Comparison of ENCODE assay signal across 8 cellular contexts in the genomic region with DNA sequence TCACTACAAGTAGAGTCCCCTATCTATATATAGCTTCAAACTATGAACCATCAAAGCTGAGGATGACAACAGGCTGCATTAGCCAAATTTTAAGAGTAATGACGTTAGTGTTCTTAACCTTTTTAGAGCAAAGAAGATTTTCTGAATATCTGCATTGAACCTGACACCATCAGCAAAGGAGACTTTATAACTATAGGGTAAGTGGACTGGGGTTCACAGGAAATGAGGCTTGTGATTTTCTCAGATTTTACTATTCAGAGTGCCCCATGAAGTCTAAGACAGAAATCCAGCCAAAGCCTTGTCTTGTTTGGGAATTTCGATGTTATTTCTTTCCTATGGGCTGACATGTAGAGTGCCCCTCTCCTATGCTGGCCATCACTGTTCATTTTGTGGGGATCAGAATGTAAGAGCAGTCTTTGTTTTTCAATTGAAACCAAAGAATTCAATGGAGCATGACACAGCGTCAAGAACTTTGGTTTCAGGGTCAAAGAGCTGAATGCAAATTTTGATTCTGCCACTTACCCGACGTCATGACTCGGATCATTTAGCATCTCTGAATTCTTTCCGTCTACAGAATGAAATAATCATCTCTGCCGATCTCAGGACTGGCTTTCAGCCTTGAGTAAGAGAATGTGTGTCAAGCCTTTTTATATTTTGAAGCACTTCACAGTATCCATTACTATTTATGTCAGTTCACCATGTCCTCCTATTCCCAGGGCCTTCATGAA. TPM values are rescaled to one million over a fixed set of nuclear protein-coding genes. Genes with fewer than 3 reads are reported as not detected.
DNase-seq lines count a peak whose midpoint lies in the region; ATAC-seq and TF ChIP-seq lines count a peak whose summit lies in the region.

No MANE protein-coding gene starts in this region.

- H3K4me1 Mint-ChIP-seq in brain = peaks cover 44% of the 10 kb centered on the region

- H3K4me1 ChIP-seq in psoas muscle = peaks cover 18% of the 10 kb centered on the region
- no peaks in the 10 kb centered on the region for H3K4me1 ChIP-seq in upper lobe of right lung

- ATAC-seq in GM19025 (IDR thresholded peaks at IDR 0.05; ENCODE audit: low read depth, unreplicated experiment) (peak; percentile 76), HG02798 (IDR thresholded peaks at IDR 0.05; ENCODE audit: poor library complexity, unreplicated experiment) (peak; percentile 83), psoas muscle (peak in 2 of 4 donors; percentile 7 to 64), upper lobe of right lung (no peak)

- peak overlapping the region; percentile 11 to 74 (median 67) for H3K4me3 Mint-ChIP-seq in brain

- no peaks in the 10 kb centered on the region for H3K9me3 ChIP-seq in psoas muscle
- no peaks in the 10 kb centered on the region for H3K9me3 ChIP-seq in upper lobe of right lung

- H3K27ac ChIP-seq in psoas muscle (peak overlapping the region; percentile 27), upper lobe of right lung (no peak overlapping the region)

- intact Hi-C loops in psoas muscle (cut with DNase I) = loop anchor here (5.0 kb wide), 3 partner anchors 97 to 387 kb away; partner anchors contain the start of gene AGK (in 1 of the 2)
- intact Hi-C loops in upper lobe of right lung (cut with DNase I) = no loop called here

- TF ChIP-seq CTCF in brain (conservative IDR thresholded peaks at IDR 0.05) (no peak), psoas muscle (IDR thresholded peaks at IDR 0.05) (no peak), upper lobe of right lung (IDR thresholded peaks at IDR 0.05) (no peak)

- DNase-seq in psoas muscle = no peak
- DNase-seq in NCI-H446 treated with DMSO at 0.1 percent for 48 hours (lab: John Stamatoyannopoulos, UW) = no peak
- DNase-seq in SW480 (ENCODE audit: low spot score) = no peak
- no peak for DNase-seq in upper lobe of right lung
- DNase-seq in NCI-H1105 (lab: John Stamatoyannopoulos, UW) = no peak

- H3K27me3 Mint-ChIP-seq in brain = no peaks in the 10 kb centered on the region

- 41 to 77% (median 46%) methylated on average over 8 of the region's 8 CpGs for WGBS in psoas muscle, 3 donors

- no peaks in the 10 kb centered on the region for H3K27me3 ChIP-seq in psoas muscle (ENCODE audit: insufficient read depth in 3 of 3, low read length in 2 of 3)
- H3K27me3 ChIP-seq in upper lobe of right lung = no peaks in the 10 kb centered on the region

- peaks cover 4% of the 10 kb centered on the region for H3K36me3 Mint-ChIP-seq in brain

- no peaks in the 10 kb centered on the region for H3K9me3 Mint-ChIP-seq in brain

- H3K36me3 ChIP-seq in psoas muscle (ENCODE audit: insufficient read depth in 1 of 2, low read depth in 1 of 2) = peaks cover 0 to 26% of the 10 kb centered on the region in 2 donors
- peaks cover 16% of the 10 kb centered on the region for H3K36me3 ChIP-seq in upper lobe of right lung

- peak overlapping the region; percentile 86 to 98 (median 93) for H3K27ac Mint-ChIP-seq in brain

- H3K4me3 ChIP-seq in psoas muscle (no peak overlapping the region), upper lobe of right lung (no peak overlapping the region)

RNA-seq across cellular contexts. Expression of gene DENND11, which starts 52.7 kb away (rescaled TPM):
- 13.0 TPM for polyA plus RNA-seq in brain (ENCODE audit: insufficient read depth, low read depth, low replicate concordance)
- total RNA-seq in psoas muscle = 1 to 10 TPM; 4.4 to 5.7 (median 5.0) TPM
- polyA plus RNA-seq in psoas muscle = 1 to 10 TPM; 1.7 to 4.2 (median 2.3) TPM
- total RNA-seq in upper lobe of right lung = 40.2 TPM

RNA-seq across cellular contexts. Expression of gene WEE2, which starts 58.9 kb away (rescaled TPM):
- polyA plus RNA-seq in brain (ENCODE audit: insufficient read depth, low read depth, low replicate concordance) (not detected), psoas muscle (not detected)
- total RNA-seq in psoas muscle (not detected), upper lobe of right lung (not detected)
